ENCODE assay signal across 8 cellular contexts in the genomic region with DNA sequence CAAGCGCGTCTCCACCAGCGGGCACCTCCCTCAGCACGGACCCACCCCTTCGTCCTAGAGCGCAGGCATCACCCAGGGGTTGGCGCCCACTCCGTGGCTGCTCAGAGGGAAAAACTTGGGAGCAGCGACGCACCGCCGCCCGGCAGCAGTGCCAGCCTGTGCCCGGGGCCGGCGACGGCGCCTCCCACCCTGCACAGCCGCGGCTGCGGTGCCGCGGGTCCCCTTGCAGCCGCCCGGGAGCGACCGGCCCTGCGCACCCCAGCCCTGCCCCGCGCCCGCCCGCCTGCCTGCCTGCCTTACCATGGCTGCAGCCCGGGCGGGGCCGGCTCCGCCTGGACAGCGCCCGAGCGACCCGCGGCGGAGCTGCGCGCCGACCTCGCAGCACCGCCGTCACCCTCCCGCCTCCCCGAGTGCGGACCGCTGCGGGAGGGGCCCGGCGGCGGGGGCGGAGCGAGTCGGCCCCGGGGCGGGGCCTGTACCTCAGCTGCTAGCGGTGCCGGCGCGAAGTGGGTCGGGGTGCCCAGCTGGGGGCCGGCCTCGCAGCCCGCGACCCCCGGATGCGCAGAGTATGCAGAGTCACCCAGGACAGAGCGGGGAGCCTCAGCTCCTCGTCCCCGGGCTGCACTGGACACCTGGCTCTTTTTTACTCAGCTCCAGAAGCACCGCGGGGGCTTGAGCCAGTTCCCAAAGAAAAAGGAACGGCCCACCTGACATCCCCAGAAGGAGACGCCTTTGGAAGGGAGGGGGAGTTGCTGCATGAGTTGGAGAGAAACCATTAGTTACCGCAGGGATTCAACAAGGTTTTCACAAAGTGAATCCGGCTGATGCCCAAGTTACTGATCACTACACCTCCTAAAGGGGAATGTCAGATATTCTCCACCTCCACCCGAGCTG. TPM values are rescaled to one million over a fixed set of nuclear protein-coding genes. Genes with fewer than 3 reads are reported as not detected.
A peak's percentile ranks its signal among the peaks of the same experiment; 100 is the strongest.
DNase-seq lines count a peak whose midpoint lies in the region; ATAC-seq, FAIRE-seq and TF ChIP-seq lines count a peak whose summit lies in the region.

No MANE protein-coding gene starts in this region.

- H3K4me1 ChIP-seq in ACC112 (ENCODE audit: control insufficient read depth, insufficient read depth, low read length, unreplicated experiment) (peaks cover 43% of the 10 kb centered on the region), H1 (replicated peaks in 1 of 4; ENCODE audit: control insufficient read depth in 3 of 4, insufficient read depth in 4 of 4, low read length in 3 of 4) (peaks cover 7 to 15% (median 9%) of the 10 kb centered on the region in 4 experiments), mesenchymal stem cell (ENCODE audit: control insufficient read depth, insufficient read depth, low read depth, low read length) (peaks cover 13% of the 10 kb centered on the region)

- H3K27ac ChIP-seq in ACC112 (ENCODE audit: low read depth, low read length), result no peak overlapping the region
- no peak overlapping the region for H3K27ac ChIP-seq in H1 (ENCODE audit: low read depth, low read length)
- H3K27ac ChIP-seq in mesenchymal stem cell (ENCODE audit: low read length, poor library complexity, severe bottlenecking), result no peak overlapping the region

- H2AFZ ChIP-seq in ACC112 (ENCODE audit: low read length, unreplicated experiment) (peak overlapping the region; percentile 64), H1 (ENCODE audit: low read length) (peak overlapping the region; percentile 97), mesenchymal stem cell (ENCODE audit: low read depth, low read length) (peak overlapping the region; percentile 80)

- H3K18ac ChIP-seq in H1 (ENCODE audit: extremely low read depth, low read length), result peak overlapping the region; percentile 56
- peak overlapping the region; percentile 57 to 84 for H3K18ac ChIP-seq in mesenchymal stem cell (ENCODE audit: low read depth in 1 of 2, low read length in 2 of 2)

- peaks cover 17% of the 10 kb centered on the region for H3K27me3 ChIP-seq in ACC112 (ENCODE audit: insufficient read depth, low read length)
- peaks cover 0 to 6% (median 4%) of the 10 kb centered on the region in 4 experiments; a peak in 5 of 7 replicates for H3K27me3 ChIP-seq in H1 (replicated peaks in 1 of 4; ENCODE audit: control insufficient read depth in 3 of 4, extremely low read depth in 1 of 4, insufficient read depth in 3 of 4, low read length in 3 of 4)
- peaks cover 59 to 84% of the 10 kb centered on the region in 2 experiments for H3K27me3 ChIP-seq in mesenchymal stem cell (ENCODE audit: control insufficient read depth in 1 of 2, insufficient read depth in 1 of 2, low read length in 2 of 2)

- no peak overlapping the region for H3K56ac ChIP-seq in H1 (replicated peaks; ENCODE audit: insufficient read length, low read depth, low read length)

- peak overlapping the region in 2 of 4 experiments; percentile 8 to 46; a peak in 3 of 7 replicates for H3K9ac ChIP-seq in H1 (replicated peaks in 1 of 4; ENCODE audit: extremely low read depth in 1 of 4, low read depth in 3 of 4, low read length in 3 of 4)
- H3K9ac ChIP-seq in mesenchymal stem cell (ENCODE audit: low read length), result no peak overlapping the region

- H3K4me2 ChIP-seq in H1 (ENCODE audit: insufficient read depth in 1 of 2, low read depth in 2 of 2, low read length in 2 of 2), result peak overlapping the region; percentile 89 to 98
- H3K4me2 ChIP-seq in mesenchymal stem cell (ENCODE audit: low read length, poor library complexity, severe bottlenecking), result peak overlapping the region; percentile 92

- no peak overlapping the region for H3K27ac Mint-ChIP-seq in activated CD8-positive, alpha-beta memory T cell treated with anti-CD3 and anti-CD28 coated beads, Interleukin-2, amount 10 ng/mL, durations not matched to agents 7 days and 5 days

- H3K4me3 Mint-ChIP-seq in activated CD8-positive, alpha-beta memory T cell treated with anti-CD3 and anti-CD28 coated beads, Interleukin-2, amount 10 ng/mL, durations not matched to agents 7 days and 5 days, result peak overlapping the region; percentile 23

- H3K4ac ChIP-seq in H1 (replicated peaks; ENCODE audit: insufficient read length, low read depth, low read length) (no peak overlapping the region), mesenchymal stem cell (ENCODE audit: low read depth in 1 of 2, low read length in 2 of 2) (peak overlapping the region in 1 of 2 experiments; percentile 51)

- TF ChIP-seq EP300 in H1 (IDR thresholded peaks at IDR 0.05; ENCODE audit: borderline replicate concordance in 1 of 2, low read depth in 2 of 2, low read length in 2 of 2), result no peak

- TF ChIP-seq RAD21 in H1 (IDR thresholded peaks at IDR 0.05 in 1 of 2, conservative IDR thresholded peaks at IDR 0.05 in 1 of 2; ENCODE audit: low read depth in 2 of 2, low read length in 2 of 2), result no peak

- H2AK5ac ChIP-seq in H1 (ENCODE audit: low read depth, low read length) (peak overlapping the region; percentile 65; the same call in 1 of the 2 replicates), mesenchymal stem cell (ENCODE audit: low read length, severe bottlenecking) (no peak overlapping the region)

- no peaks in the 10 kb centered on the region for H3K36me3 Mint-ChIP-seq in activated CD8-positive, alpha-beta memory T cell treated with anti-CD3 and anti-CD28 coated beads, Interleukin-2, amount 10 ng/mL, durations not matched to agents 7 days and 5 days

- no peak overlapping the region for H2BK5ac ChIP-seq in H1 (ENCODE audit: low read depth, low read length)
- H2BK5ac ChIP-seq in mesenchymal stem cell (ENCODE audit: low read depth, low read length, poor library complexity, severe bottlenecking), result no peak overlapping the region

- peaks cover 12% of the 10 kb centered on the region for H3K23me2 ChIP-seq in H1 (ENCODE audit: low read depth, low read length)

- peaks cover 57% of the 10 kb centered on the region for H3K27me3 Mint-ChIP-seq in activated CD8-positive, alpha-beta memory T cell treated with anti-CD3 and anti-CD28 coated beads, Interleukin-2, amount 10 ng/mL, durations not matched to agents 7 days and 5 days

- H2BK15ac ChIP-seq in H1 (ENCODE audit: low read length) (peak overlapping the region; percentile 92; the same call in 1 of the 2 replicates), mesenchymal stem cell (ENCODE audit: low read depth, poor library complexity, severe bottlenecking) (no peak overlapping the region)

- CTCF ChIA-PET in activated CD8-positive, alpha-beta memory T cell treated with anti-CD3 and anti-CD28 coated beads, Interleukin-2, amount 10 ng/mL, durations not matched to agents 7 days and 5 days (lab: Charles Lee), result interaction anchor here (0.8 to 4.6 kb wide), 3 partner anchors 10 to 473 kb away, joined by 3 to 30 read pairs (median 6); no protein-coding TSS in a partner anchor
- CTCF ChIA-PET in H1 (lab: Charles Lee; ENCODE audit: partially characterized antibody), result interaction anchor here (1.2 to 16.5 kb wide), 4 partner anchors 10 to 63 kb away, joined by 3 to 163 read pairs (median 44); a partner anchor contains a TSS

- H4K20me1 ChIP-seq in H1 (replicated peaks in 1 of 2; ENCODE audit: control insufficient read depth in 1 of 2, insufficient read depth in 2 of 2, low read length in 2 of 2), result no peaks in the 10 kb centered on the region

- no peak for TF ChIP-seq CTCF in H1 (IDR thresholded peaks at IDR 0.05; ENCODE audit: control extremely low read depth in 1 of 3, insufficient read depth in 1 of 3, low read depth in 1 of 3, low read length in 3 of 3)

- H3K4me3 ChIP-seq in ACC112 (ENCODE audit: low read depth, low read length) (peak overlapping the region; percentile 77), H1 (ENCODE audit: extremely low read depth in 1 of 4, insufficient read depth in 2 of 4, low read depth in 3 of 4, low read length in 4 of 4) (peak overlapping the region; percentile 67 to 90 (median 72)), mesenchymal stem cell (ENCODE audit: insufficient read depth in 1 of 2, low read depth in 1 of 2, low read length in 2 of 2) (peak overlapping the region; percentile 52 to 63)

- H3K79me1 ChIP-seq in H1 (ENCODE audit: low read depth, low read length), result no peaks in the 10 kb centered on the region
- no peaks in the 10 kb centered on the region for H3K79me1 ChIP-seq in mesenchymal stem cell (replicated peaks; ENCODE audit: low read length, poor library complexity, severe bottlenecking)

- WGBS in H1 (ENCODE audit: extremely low coverage in 1 of 2, insufficient coverage in 1 of 2, insufficient read length in 1 of 2, insufficient replicate concordance in 2 of 2, low coverage in 1 of 2, low lambda C conversion rate in 2 of 2, missing lambda C conversion rate in 1 of 2), 2 experiments, result 5% methylated on average over 13 of the region's 82 CpGs; no CpG with 5 or more reads in 1 of the 2 experiments
- WGBS in mesenchymal stem cell, result 2% methylated on average over 76 of the region's 82 CpGs

- DNase-seq in NCI-H1930 (lab: John Stamatoyannopoulos, UW) (peak; percentile 45 to 52), H1 (ENCODE audit: low read depth in 1 of 2, low spot score in 2 of 2) (peak in 1 of 2 experiments; percentile 87), mesenchymal stem cell (peak; percentile 54), A172 (ENCODE audit: low spot score) (no peak)
- peak; percentile 63 for DNase-seq in activated CD8-positive, alpha-beta memory T cell treated with anti-CD3 and anti-CD28 coated beads, Interleukin-2, amount 10 ng/mL, durations not matched to agents 7 days and 5 days
- DNase-seq in stimulated activated CD8-positive, alpha-beta memory T cell treated with anti-CD3 and anti-CD28 coated beads, Interleukin-2, amount 100 ng/mL, for 48 hours (ENCODE audit: low read depth in 2 of 2), result peak; percentile 37 to 38

- H4K91ac ChIP-seq in H1 (replicated peaks; ENCODE audit: insufficient read length, low read length) (peak overlapping the region; percentile 40), mesenchymal stem cell (ENCODE audit: low read length) (no peak overlapping the region)

- H3K79me2 ChIP-seq in ACC112 (ENCODE audit: control insufficient read depth, insufficient read depth, low read length, unreplicated experiment) (no peaks in the 10 kb centered on the region), H1 (ENCODE audit: control insufficient read depth in 1 of 2, insufficient read depth in 2 of 2, low read length in 2 of 2) (no peaks in the 10 kb centered on the region)

- H2BK12ac ChIP-seq in H1 (ENCODE audit: low read depth, low read length), result peak overlapping the region; percentile 39; the same call in 1 of the 2 replicates
- no peak overlapping the region for H2BK12ac ChIP-seq in mesenchymal stem cell (ENCODE audit: low read length in 2 of 2)

- H3K9me3 Mint-ChIP-seq in activated CD8-positive, alpha-beta memory T cell treated with anti-CD3 and anti-CD28 coated beads, Interleukin-2, amount 10 ng/mL, durations not matched to agents 7 days and 5 days (ENCODE audit: low read depth), result no peaks in the 10 kb centered on the region

- no peak for FAIRE-seq in H1 (lab: Jason Lieb, UNC)

- H3K36me3 ChIP-seq in ACC112 (ENCODE audit: insufficient read depth, low read length) (no peaks in the 10 kb centered on the region), H1 (ENCODE audit: control insufficient read depth in 2 of 4, insufficient read depth in 4 of 4, low read length in 3 of 4) (no peaks in the 10 kb centered on the region), mesenchymal stem cell (ENCODE audit: control insufficient read depth in 1 of 2, insufficient read depth in 2 of 2, low read depth in 1 of 2, low read length in 2 of 2) (no peaks in the 10 kb centered on the region)

- H3K14ac ChIP-seq in H1 (ENCODE audit: insufficient read length) (no peak overlapping the region), mesenchymal stem cell (ENCODE audit: low read length in 2 of 2) (peak overlapping the region in 1 of 2 experiments; percentile 46)

- no peak for TF ChIP-seq POLR2A in H1 (IDR thresholded peaks at IDR 0.05; ENCODE audit: control extremely low read depth in 1 of 2, low read depth in 2 of 2, low read length in 2 of 2)

- H3K23ac ChIP-seq in H1 (ENCODE audit: insufficient read length), result no peak overlapping the region
- H3K23ac ChIP-seq in mesenchymal stem cell (ENCODE audit: low read length in 2 of 2), result peak overlapping the region in 1 of 2 experiments; percentile 97

- POLR2A ChIA-PET in H1 (lab: Charles Lee; ENCODE audit: partially characterized antibody), result interaction anchor here (0.6 to 6.0 kb wide), 5 partner anchors 12 to 620 kb away, joined by 3 to 32 read pairs (median 28); a partner anchor contains a TSS

- H2BK20ac ChIP-seq in H1 (ENCODE audit: low read length), result no peak overlapping the region

- H3K9me3 ChIP-seq in H1 (ENCODE audit: insufficient read depth in 2 of 2, low read depth in 1 of 2, low read length in 1 of 2) (no peaks in the 10 kb centered on the region), mesenchymal stem cell (ENCODE audit: control insufficient read depth, low read length) (no peaks in the 10 kb centered on the region)

- H3K4me1 Mint-ChIP-seq in activated CD8-positive, alpha-beta memory T cell treated with anti-CD3 and anti-CD28 coated beads, Interleukin-2, amount 10 ng/mL, durations not matched to agents 7 days and 5 days, result peaks cover 9% of the 10 kb centered on the region

- no peak overlapping the region for H2BK120ac ChIP-seq in H1 (replicated peaks; ENCODE audit: low read depth, low read length)
- H2BK120ac ChIP-seq in mesenchymal stem cell (ENCODE audit: low read depth, low read length), result no peak overlapping the region

- no peak overlapping the region for H4K5ac ChIP-seq in H1 (ENCODE audit: insufficient read length, low read depth, low read length)

- no peak overlapping the region; the same call in 1 of the 2 replicates for H4K8ac ChIP-seq in H1 (ENCODE audit: extremely low read depth, insufficient read depth, low read length)
- peak overlapping the region; percentile 72 for H4K8ac ChIP-seq in mesenchymal stem cell (ENCODE audit: low read length)

- ATAC-seq in GM19463 (IDR thresholded peaks at IDR 0.05; ENCODE audit: unreplicated experiment), result peak; percentile 74
- peak; percentile 94 for ATAC-seq in activated CD8-positive, alpha-beta memory T cell treated with anti-CD3 and anti-CD28 coated beads, Interleukin-2, amount 10 ng/mL, durations not matched to agents 7 days and 5 days

RNA-seq across cellular contexts. Expression of a gene that starts 17.5 kb away (rescaled TPM):
- 10 to 100 TPM; 57.9 to 63.8 TPM for total RNA-seq in activated CD8-positive, alpha-beta memory T cell treated with anti-CD3 and anti-CD28 coated beads, Interleukin-2, amount 10 ng/mL, durations not matched to agents 7 days and 5 days
- total RNA-seq in H1 (2021; fragmentation: NEBNext Ultra II Directional; extraction: Animal tissue kit (Norgen Biotek cat#: 25700)), result 33.4 and 39.2 TPM in 2 replicates
- 15.9 and 17.7 TPM in 2 replicates for polyA plus RNA-seq in H1 (2011; rRNA removed)
- polyA plus RNA-seq in H1 (2011; cell fraction: cytosol; rRNA removed), result 27.1 TPM
- 54.2 TPM for polyA plus RNA-seq in H1 (2011; cell fraction: nucleus; rRNA removed)
- 17.8 to 25.9 TPM (median 22.8 TPM) in 4 replicates for polyA plus RNA-seq in H1 (2012, experiment 1 of 2)
- 8.3 TPM for polyA plus RNA-seq in H1 (2012, experiment 2 of 2)
- polyA plus RNA-seq in H1 (2013, experiment 1 of 2), result 11.7 TPM
- 10.6 TPM for polyA plus RNA-seq in H1 (2013, experiment 2 of 2)
- polyA minus RNA-seq in H1 (2011; rRNA and poly(A)+ RNA removed), result 149 and 157 TPM in 2 replicates
- 35.4 TPM for polyA minus RNA-seq in H1 (2011; cell fraction: cytosol; rRNA and poly(A)+ RNA removed)
- polyA minus RNA-seq in H1 (2011; cell fraction: nucleus; rRNA and poly(A)+ RNA removed), result 40.5 TPM
- polyA plus RNA-seq in mesenchymal stem cell (2013, experiment 1 of 2), result 13.8 TPM
- polyA plus RNA-seq in mesenchymal stem cell (2013, experiment 2 of 2), result 12.8 TPM
- 46.3 and 49.7 TPM in 2 replicates for total RNA-seq in A172 (2014; rRNA removed; shearing (Covaris generic))

RNA-seq across cellular contexts. Expression of a gene that starts 43.7 kb away (rescaled TPM):
- under 1 TPM; 0.41 to 0.61 TPM for total RNA-seq in activated CD8-positive, alpha-beta memory T cell treated with anti-CD3 and anti-CD28 coated beads, Interleukin-2, amount 10 ng/mL, durations not matched to agents 7 days and 5 days
- not detected in 2 replicates for total RNA-seq in H1 (2021; fragmentation: NEBNext Ultra II Directional; extraction: Animal tissue kit (Norgen Biotek cat#: 25700))
- 0.02 TPM in 1 of 2 replicates, not detected in the other for polyA plus RNA-seq in H1 (2011; rRNA removed)
- polyA plus RNA-seq in H1 (2011; cell fraction: cytosol; rRNA removed), result 0.03 TPM
- polyA plus RNA-seq in H1 (2011; cell fraction: nucleus; rRNA removed), result not detected
- not detected in 4 replicates for polyA plus RNA-seq in H1 (2012, experiment 1 of 2)
- polyA plus RNA-seq in H1 (2012, experiment 2 of 2), result not detected
- polyA plus RNA-seq in H1 (2013, experiment 1 of 2), result 0.02 TPM
- not detected for polyA plus RNA-seq in H1 (2013, experiment 2 of 2)
- 0.05 TPM in 1 of 2 replicates, not detected in the other for polyA minus RNA-seq in H1 (2011; rRNA and poly(A)+ RNA removed)
- polyA minus RNA-seq in H1 (2011; cell fraction: cytosol; rRNA and poly(A)+ RNA removed), result not detected
- polyA minus RNA-seq in H1 (2011; cell fraction: nucleus; rRNA and poly(A)+ RNA removed), result 0.20 TPM
- polyA plus RNA-seq in mesenchymal stem cell (2013, experiment 1 of 2), result 0.01 TPM
- not detected for polyA plus RNA-seq in mesenchymal stem cell (2013, experiment 2 of 2)
- not detected in 2 replicates for total RNA-seq in A172 (2014; rRNA removed; shearing (Covaris generic))
